Comparison of ENCODE assay signal across 1 cellular context in the genomic region with DNA sequence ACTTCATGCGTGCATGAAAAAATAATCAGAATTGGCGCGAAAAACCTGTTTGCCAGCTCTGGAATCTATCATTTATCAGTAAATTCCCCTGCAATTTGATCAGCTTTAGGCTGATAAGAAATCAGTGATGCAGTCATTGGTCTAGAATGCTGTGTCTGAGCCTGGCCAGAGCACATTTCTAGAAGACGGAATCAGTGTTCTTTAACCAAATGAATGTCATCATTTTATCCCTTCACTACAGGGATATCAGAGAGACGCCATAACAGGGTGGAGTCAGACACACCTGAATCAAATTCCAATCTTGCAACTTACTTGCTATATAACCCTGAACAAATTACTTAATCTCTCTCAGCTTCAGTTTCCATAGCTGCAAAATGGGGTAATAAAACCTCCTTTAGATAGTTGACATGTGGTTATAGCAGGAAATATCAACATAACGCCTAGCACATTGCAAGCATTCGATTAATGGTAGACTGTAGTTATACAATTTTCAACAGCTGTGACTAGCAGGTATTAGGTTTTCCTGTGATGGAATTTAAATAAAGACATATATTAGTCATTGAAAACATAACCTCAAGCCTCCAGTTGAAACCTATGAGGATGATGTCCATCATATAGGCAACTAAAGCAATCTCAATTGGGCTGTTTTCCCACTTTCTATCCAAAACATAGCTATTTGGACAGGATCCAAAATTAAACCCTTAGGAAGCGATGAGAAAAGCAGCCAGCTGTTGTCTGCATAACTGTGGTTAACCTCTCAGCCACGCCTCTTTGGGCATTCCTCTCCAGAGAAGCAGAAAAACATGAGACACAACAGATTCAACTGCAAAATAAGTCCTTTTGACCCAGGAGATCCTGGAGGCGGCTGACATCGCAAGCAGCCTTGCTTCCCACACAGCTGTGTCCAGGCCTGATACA.
TF ChIP-seq lines count a peak whose summit lies in the region.

No MANE protein-coding gene starts in this region.

TF ChIP-seq in GM23338, 12 proteins besides CTCF, POLR2A, EP300 and RAD21 (continued from another document):
- TF ChIP-seq ZNF462 (CRISPR knock-in tag; IDR thresholded peaks at IDR 0.05): no peak
- no peak for TF ChIP-seq JUNB (IDR thresholded peaks at IDR 0.05; ENCODE audit: unreplicated experiment)
- no peak for TF ChIP-seq ZNF331 (CRISPR knock-in tag; IDR thresholded peaks at IDR 0.05; ENCODE audit: low read depth)
- TF ChIP-seq POLR2AphosphoS5 (IDR thresholded peaks at IDR 0.05; ENCODE audit: low read depth): no peak
- TF ChIP-seq ETS1 (IDR thresholded peaks at IDR 0.05): no peak
- no peak for TF ChIP-seq EZH2 (IDR thresholded peaks at IDR 0.05; ENCODE audit: low read depth, unreplicated experiment)
TF ChIP-seq in GM23338: peak in this region for 0.
